ENCODE assay signal across 8 cellular contexts in genomic region chr11:17351171-17351509, GRCh38. TPM values are rescaled to one million over a fixed set of nuclear protein-coding genes. Genes with fewer than 3 reads are reported as not detected.
DNase-seq lines count a peak whose midpoint lies in the region; ATAC-seq, FAIRE-seq and TF ChIP-seq lines count a peak whose summit lies in the region.

No MANE protein-coding gene starts in this region.

- H3K9me3 ChIP-seq in AG04450 (ENCODE audit: control insufficient read depth, insufficient read depth, low read length) (no peaks in the 10 kb centered on the region), HUES6 (ENCODE audit: control insufficient read depth, insufficient read depth, low read depth, low read length) (no peaks in the 10 kb centered on the region)
- H3K9me3 ChIP-seq in naive thymus-derived CD4-positive, alpha-beta T cell (ENCODE audit: control insufficient read depth in 2 of 3, low read length in 3 of 3), result no peaks in the 10 kb centered on the region

- H3K4me3 ChIP-seq in AG04450 (ENCODE audit: low read depth, low read length) (peak overlapping the region; percentile 66), HUES6 (ENCODE audit: low read depth, low read length) (peak overlapping the region; percentile 50), cardiac fibroblast (replicated peaks in 1 of 2; ENCODE audit: low read depth in 2 of 2, low read length in 2 of 2) (peak overlapping the region; percentile 56)
- H3K4me3 ChIP-seq in naive thymus-derived CD4-positive, alpha-beta T cell (ENCODE audit: low read length), result peak overlapping the region; percentile 77

- no peaks in the 10 kb centered on the region for H3K36me3 ChIP-seq in HUES6 (ENCODE audit: control insufficient read depth, insufficient read depth, low read length)
- H3K36me3 ChIP-seq in naive thymus-derived CD4-positive, alpha-beta T cell (ENCODE audit: control insufficient read depth in 2 of 3, insufficient read depth in 3 of 3, low read length in 3 of 3), result no peaks in the 10 kb centered on the region

- H3K27ac ChIP-seq in AG04450 (ENCODE audit: low read depth, low read length) (peak overlapping the region; percentile 82), HUES6 (ENCODE audit: low read depth, low read length) (no peak overlapping the region)
- peak overlapping the region; percentile 50 for H3K27ac ChIP-seq in naive thymus-derived CD4-positive, alpha-beta T cell (ENCODE audit: low read depth, low read length)

- peaks cover 27 to 31% (median 29%) of the 10 kb centered on the region in 7 donors for H3K4me1 Mint-ChIP-seq in naive thymus-derived CD4-positive, alpha-beta T cell

- intact Hi-C loops in naive thymus-derived CD4-positive, alpha-beta T cell (cut with micrococcal nuclease), result loop anchor here (2.0 to 10.0 kb wide), 3 partner anchors 16 to 616 kb away; partner anchors contain the start of genes C11orf58 (in 1 of the 2) and RPS13 (in 1 of the 2)

- H3K27ac Mint-ChIP-seq in naive thymus-derived CD4-positive, alpha-beta T cell, result peak overlapping the region; percentile 52 to 89 (median 75)

- H3K4me3 Mint-ChIP-seq in naive thymus-derived CD4-positive, alpha-beta T cell, result peak overlapping the region; percentile 88 to 95 (median 90)

- TF ChIP-seq CTCF in AG04450 (IDR thresholded peaks at IDR 0.05; ENCODE audit: low read depth, low read length) (no peak; the same call in none of the 2 replicates), cardiac fibroblast (IDR thresholded peaks at IDR 0.05; ENCODE audit: low read depth, low read length) (peak; percentile 7)

- peaks cover 0 to 43% (median 0%) of the 10 kb centered on the region in 5 donors for H3K27me3 Mint-ChIP-seq in naive thymus-derived CD4-positive, alpha-beta T cell

- peaks cover 0 to 15% (median 0%) of the 10 kb centered on the region in 5 donors for H3K36me3 Mint-ChIP-seq in naive thymus-derived CD4-positive, alpha-beta T cell

- peaks cover 0 to 1% (median 0%) of the 10 kb centered on the region in 11 donors for H3K9me3 Mint-ChIP-seq in naive thymus-derived CD4-positive, alpha-beta T cell

- CTCF ChIA-PET in AG04450 (lab: Charles Lee), result interaction anchor here (1.1 to 1.5 kb wide), 2 partner anchors 33 to 121 kb away, joined by 5 to 7 read pairs; no protein-coding TSS in a partner anchor
- CTCF ChIA-PET in naive thymus-derived CD4-positive, alpha-beta T cell (lab: Charles Lee), result no interaction called here

- no peak for FAIRE-seq in RCC 7860 (lab: Jason Lieb, UNC)

- 0 out of 2 replicates have a peak, but pooled peaks cover 14% of the 10 kb centered on the region for H3K4me1 ChIP-seq in HUES6 (ENCODE audit: control insufficient read depth, insufficient read depth, low read length)
- peaks cover 10% of the 10 kb centered on the region in 2 donors for H3K4me1 ChIP-seq in naive thymus-derived CD4-positive, alpha-beta T cell (ENCODE audit: control insufficient read depth in 2 of 2, insufficient read depth in 2 of 2, low read length in 2 of 2)

- no peaks in the 10 kb centered on the region for H3K27me3 ChIP-seq in AG04450 (ENCODE audit: control insufficient read depth, insufficient read depth, low read length)
- H3K27me3 ChIP-seq in HUES6 (ENCODE audit: control insufficient read depth, insufficient read depth, low read length), result peaks cover 64% of the 10 kb centered on the region
- H3K27me3 ChIP-seq in naive thymus-derived CD4-positive, alpha-beta T cell (ENCODE audit: control insufficient read depth in 2 of 2, insufficient read depth in 2 of 2, low read length in 2 of 2), result no peaks in the 10 kb centered on the region

- POLR2A ChIA-PET in AG04450 (lab: Yijun Ruan, JAX), result no interaction called here
- POLR2A ChIA-PET in naive thymus-derived CD4-positive, alpha-beta T cell (lab: Charles Lee), result no interaction called here

- no peak for DNase-seq in AG04450 (ENCODE audit: low read depth, low spot score)
- no peak for DNase-seq in cardiac fibroblast (ENCODE audit: low read depth in 2 of 2)
- DNase-seq in naive thymus-derived CD4-positive, alpha-beta T cell, result no peak
- DNase-seq in COLO668 (lab: John Stamatoyannopoulos, UW; ENCODE audit: unreplicated experiment), result no peak
- no peak for DNase-seq in RCC 7860 (ENCODE audit: low spot score)
- DNase-seq in retina, result no peak
- no peak for DNase-seq in activated CD8-positive, alpha-beta memory T cell treated with anti-CD3 and anti-CD28 coated beads, Interleukin-2, amount 50 U/mL, for 4 hours

- no peak for ATAC-seq in naive thymus-derived CD4-positive, alpha-beta T cell

- H3K9ac ChIP-seq in HUES6 (ENCODE audit: low read length), result no peak overlapping the region

RNA-seq across cellular contexts. Expression of gene NCR3LG1, which starts 0.5 kb away (rescaled TPM):
- polyA plus RNA-seq in AG04450 (2011; rRNA removed), result 3.3 and 3.6 TPM in 2 replicates
- 6.8 and 7.3 TPM in 2 replicates for polyA minus RNA-seq in AG04450 (2011; rRNA and poly(A)+ RNA removed)
- total RNA-seq in naive thymus-derived CD4-positive, alpha-beta T cell, result 1 to 10 TPM in 4 of 5 experiments, under 1 TPM in 1; 0.70 to 2.9 (median 2.3) TPM
- polyA plus RNA-seq in naive thymus-derived CD4-positive, alpha-beta T cell, result not detected

RNA-seq across cellular contexts. Expression of gene KCNJ11, which starts 37.3 kb away (rescaled TPM):
- polyA plus RNA-seq in AG04450 (2011; rRNA removed), result not detected in 2 replicates
- polyA minus RNA-seq in AG04450 (2011; rRNA and poly(A)+ RNA removed), result not detected in 2 replicates
- total RNA-seq in naive thymus-derived CD4-positive, alpha-beta T cell, result 1 to 10 TPM in 1 of 5 experiments, under 1 TPM in 2, not detected in 2; 0.24 to 1.4 (median 0.30) TPM
- not detected for polyA plus RNA-seq in naive thymus-derived CD4-positive, alpha-beta T cell
